Comparison of ENCODE assay signal across 8 cellular contexts in genomic region chrX:131830400-131831184, GRCh38.
DNase-seq lines count a peak whose midpoint lies in the region; FAIRE-seq and TF ChIP-seq lines count a peak whose summit lies in the region.

No MANE protein-coding gene starts in this region.

- TF ChIP-seq CTCF in bronchial epithelial cell (IDR thresholded peaks at IDR 0.05; ENCODE audit: insufficient read depth, low read length, severe bottlenecking), result peak; percentile 5

- peak overlapping the region; percentile 62; the same call in 1 of the 2 replicates for H2AFZ ChIP-seq in GM23248

- DNase-seq in ELF-1 (ENCODE audit: low read depth, low spot score) (peak; percentile 99), GM23248 (peak; percentile 42), MG63 (peak; percentile 87), SJSA1 (ENCODE audit: low read depth in 1 of 2, low spot score in 2 of 2) (peak; percentile 75 to 88), bronchial epithelial cell (ENCODE audit: low read depth) (peak; percentile 30), iris pigment epithelial cell (ENCODE audit: low read depth) (peak; percentile 43), mesenteric fat pad (ENCODE audit: low spot score) (no peak)
- peak; percentile 75 for DNase-seq in stimulated activated CD4-positive, alpha-beta T cell treated with anti-CD3 and anti-CD28 coated beads, Interleukin-15, amount 100 ng/mL, for 24 hours

- WGBS in GM23248 (ENCODE audit: low coverage in 1 of 2, low lambda C conversion rate in 2 of 2, missing lambda C conversion rate in 2 of 2), 2 experiments, result 63 to 67% methylated on average over 12 to 14 of the region's 15 CpGs

- H3K9me3 ChIP-seq in GM23248 (ENCODE audit: low read depth) (no peaks in the 10 kb centered on the region), MG63 (no peaks in the 10 kb centered on the region), SJSA1 (replicated peaks) (no peaks in the 10 kb centered on the region)

- no peaks in the 10 kb centered on the region for H3K79me2 ChIP-seq in GM23248 (ENCODE audit: insufficient read depth)

- H3K36me3 ChIP-seq in GM23248 (ENCODE audit: low read depth) (no peaks in the 10 kb centered on the region), MG63 (no peaks in the 10 kb centered on the region; the same call in 1 of the 2 replicates), SJSA1 (no peaks in the 10 kb centered on the region), bronchial epithelial cell (ENCODE audit: control insufficient read depth, insufficient read depth, low read length) (no peaks in the 10 kb centered on the region)

- H3K27me3 ChIP-seq in GM23248 (replicated peaks; ENCODE audit: insufficient read depth) (no peaks in the 10 kb centered on the region), MG63 (no peaks in the 10 kb centered on the region), SJSA1 (replicated peaks) (no peaks in the 10 kb centered on the region), bronchial epithelial cell (ENCODE audit: control insufficient read depth, insufficient read depth, low read length) (no peaks in the 10 kb centered on the region)

- no peaks in the 10 kb centered on the region for H4K20me1 ChIP-seq in GM23248 (ENCODE audit: insufficient read depth)

- no peaks in the 10 kb centered on the region for H3K9me2 ChIP-seq in GM23248 (ENCODE audit: insufficient read depth)

- H3F3A ChIP-seq in GM23248 (ENCODE audit: insufficient read depth), result no peaks in the 10 kb centered on the region

- no peaks in the 10 kb centered on the region for H3K4me1 ChIP-seq in GM23248 (ENCODE audit: insufficient read depth)
- H3K4me1 ChIP-seq in SJSA1 (replicated peaks), result peaks cover 16% of the 10 kb centered on the region

- no peak overlapping the region for H3K4me2 ChIP-seq in GM23248 (ENCODE audit: unreplicated experiment)

- no peak for FAIRE-seq in bronchial epithelial cell (lab: Jason Lieb, UNC)

- no peak overlapping the region for H3K9ac ChIP-seq in GM23248

- no peak overlapping the region for H3K4me3 ChIP-seq in GM23248
- peak overlapping the region; percentile 57 for H3K4me3 ChIP-seq in MG63
- peak overlapping the region; percentile 32 for H3K4me3 ChIP-seq in SJSA1
- H3K4me3 ChIP-seq in bronchial epithelial cell (ENCODE audit: low read depth, low read length), result no peak overlapping the region

- no peak overlapping the region for H3K27ac ChIP-seq in GM23248
- H3K27ac ChIP-seq in SJSA1, result peak overlapping the region; percentile 82

- in situ Hi-C loops in GM23248 (cut with MboI), result loop anchor here (25.0 kb wide), 1 partner anchor 782 kb away; no protein-coding TSS in a partner anchor

Comparison
In these comparisons a context has a peak if more than half of its experiments do, and no peak if none do; other contexts are left out.
1. H3K4me3 ChIP-seq: peak in MG63 (single experiment) and SJSA1 (single experiment); none in GM23248 (single experiment) and bronchial epithelial cell (single experiment).